Comparison of ENCODE assay signal across 8 cellular contexts in genomic region chr4:112637552-112637866, GRCh38. TPM values are rescaled to one million over a fixed set of nuclear protein-coding genes. Genes with fewer than 3 reads are reported as not detected.
DNase-seq lines count a peak whose midpoint lies in the region; ATAC-seq lines count a peak whose summit lies in the region.

No MANE protein-coding gene starts in this region.

- H3K27me3 Mint-ChIP-seq in CD4-positive, alpha-beta memory T cell = no peaks in the 10 kb centered on the region
- no peaks in the 10 kb centered on the region for H3K27me3 Mint-ChIP-seq in central memory CD8-positive, alpha-beta T cell

- H3K4me3 Mint-ChIP-seq in CD4-positive, alpha-beta memory T cell = no peak overlapping the region
- no peak overlapping the region for H3K4me3 Mint-ChIP-seq in central memory CD8-positive, alpha-beta T cell

- H3K9me3 ChIP-seq in CD4-positive, alpha-beta memory T cell (ENCODE audit: control insufficient read depth in 1 of 2, low read length in 2 of 2) = no peaks in the 10 kb centered on the region
- no peaks in the 10 kb centered on the region for H3K9me3 ChIP-seq in muscle layer of duodenum (ENCODE audit: control insufficient read depth in 1 of 2, low read length in 2 of 2)

- peak; percentile 3 for ATAC-seq in HG03378 (IDR thresholded peaks at IDR 0.05; ENCODE audit: unreplicated experiment)
- peak; percentile 12 for ATAC-seq in central memory CD8-positive, alpha-beta T cell (replicated peaks; ENCODE audit: extremely low read depth, poor library complexity, severe bottlenecking)
- no peak for ATAC-seq in GM21576 (IDR thresholded peaks at IDR 0.05; ENCODE audit: unreplicated experiment)
- no peak for ATAC-seq in GM18870 (IDR thresholded peaks at IDR 0.05; ENCODE audit: unreplicated experiment)

- H3K27me3 ChIP-seq in CD4-positive, alpha-beta memory T cell (ENCODE audit: insufficient read depth, low read length) = no peaks in the 10 kb centered on the region
- no peaks in the 10 kb centered on the region for H3K27me3 ChIP-seq in muscle layer of duodenum (ENCODE audit: low read depth, low read length)

- intact Hi-C loops in CD4-positive, alpha-beta memory T cell (cut with micrococcal nuclease) = loop anchor here (1.0 to 5.0 kb wide), 7 partner anchors 70 to 1125 kb away; partner anchors contain the start of genes AP1AR, FAM241A and TIFA

- CTCF ChIA-PET in CD4-positive, alpha-beta memory T cell (lab: Charles Lee; ENCODE audit: partially characterized antibody) = interaction anchor here (0.8 to 1.6 kb wide), 3 partner anchors 9 to 128 kb away, joined by 3 to 5 read pairs (median 4); no protein-coding TSS in a partner anchor

- DNase-seq in CD4-positive, alpha-beta memory T cell = no peak
- no peak for DNase-seq in central memory CD8-positive, alpha-beta T cell (ENCODE audit: low spot score in 2 of 2)
- no peak for DNase-seq in activated effector memory CD4-positive, alpha-beta T cell treated with Interleukin-2 at 50 U/mL for 16 hours
- no peak for DNase-seq in SKM-1 treated with dmso at 0.1 percent for 144 hours (lab: John Stamatoyannopoulos, UW; ENCODE audit: unreplicated experiment)

- no peaks in the 10 kb centered on the region for H3K9me3 Mint-ChIP-seq in CD4-positive, alpha-beta memory T cell
- no peaks in the 10 kb centered on the region for H3K9me3 Mint-ChIP-seq in central memory CD8-positive, alpha-beta T cell

- H3K27ac ChIP-seq in CD4-positive, alpha-beta memory T cell (ENCODE audit: low read depth, low read length) = peak overlapping the region; percentile 93
- peak overlapping the region; percentile 99 for H3K27ac ChIP-seq in muscle layer of duodenum (ENCODE audit: low read length)

- peaks cover 13 to 25% (median 24%) of the 10 kb centered on the region in 4 donors for H3K4me1 Mint-ChIP-seq in CD4-positive, alpha-beta memory T cell
- peaks cover 27% of the 10 kb centered on the region for H3K4me1 Mint-ChIP-seq in central memory CD8-positive, alpha-beta T cell

- H3K27ac Mint-ChIP-seq in CD4-positive, alpha-beta memory T cell = no peak overlapping the region
- H3K27ac Mint-ChIP-seq in central memory CD8-positive, alpha-beta T cell (ENCODE audit: low read depth) = no peak overlapping the region

- H3K4me3 ChIP-seq in CD4-positive, alpha-beta memory T cell (ENCODE audit: low read length in 2 of 2) = peak overlapping the region; percentile 71 to 96
- peak overlapping the region; percentile 72 to 93 for H3K4me3 ChIP-seq in muscle layer of duodenum (ENCODE audit: low read depth in 1 of 2, low read length in 2 of 2)

- no peaks in the 10 kb centered on the region for H3K36me3 ChIP-seq in CD4-positive, alpha-beta memory T cell (ENCODE audit: insufficient read depth, low read length)
- peaks cover 3 to 6% of the 10 kb centered on the region in 2 donors for H3K36me3 ChIP-seq in muscle layer of duodenum (ENCODE audit: control insufficient read depth in 1 of 2, insufficient read depth in 2 of 2, low read length in 2 of 2)

- H3K36me3 Mint-ChIP-seq in CD4-positive, alpha-beta memory T cell = peaks cover 4 to 9% of the 10 kb centered on the region in 2 donors
- peaks cover 12% of the 10 kb centered on the region for H3K36me3 Mint-ChIP-seq in central memory CD8-positive, alpha-beta T cell (ENCODE audit: insufficient read depth)

- POLR2A ChIA-PET in CD4-positive, alpha-beta memory T cell (lab: Charles Lee; ENCODE audit: partially characterized antibody) = interaction anchor here (1.0 to 1.3 kb wide), 4 partner anchors 38 to 492 kb away, joined by 3 to 5 read pairs (median 4); partner anchors contain the start of genes FAM241A and TIFA

- H3K4me1 ChIP-seq in CD4-positive, alpha-beta memory T cell (ENCODE audit: insufficient read depth, low read length) = peaks cover 23% of the 10 kb centered on the region
- peaks cover 6 to 28% of the 10 kb centered on the region in 2 donors for H3K4me1 ChIP-seq in muscle layer of duodenum (ENCODE audit: control insufficient read depth in 1 of 2, insufficient read depth in 2 of 2, low read length in 2 of 2)

RNA-seq across cellular contexts. Expression of gene LARP7, which starts 0.6 kb away (rescaled TPM):
- 10 to 100 TPM; 44.1 to 47.9 TPM for total RNA-seq in CD4-positive, alpha-beta memory T cell
- 10 to 100 TPM; 22.0 to 37.1 TPM for polyA plus RNA-seq in CD4-positive, alpha-beta memory T cell

RNA-seq across cellular contexts. Expression of gene ZGRF1, which starts 0.8 kb away (rescaled TPM):
- 1 to 10 TPM; 6.2 to 7.6 TPM for total RNA-seq in CD4-positive, alpha-beta memory T cell
- 1 to 10 TPM; 1.4 TPM for polyA plus RNA-seq in CD4-positive, alpha-beta memory T cell

Comparison
In these comparisons a context has a peak if more than half of its experiments do, and no peak if none do; other contexts are left out.
1. ATAC-seq: peak in HG03378 (single experiment) and central memory CD8-positive, alpha-beta T cell (single experiment); none in GM21576 (single experiment) and GM18870 (single experiment).